In genomic region chr17:9925457-9925856, GRCh38 we compare ENCODE assay signal across 3 cellular contexts.
TF ChIP-seq lines count a peak whose summit lies in the region.

No MANE protein-coding gene starts in this region.

TF ChIP-seq in A549, 52 proteins besides CTCF, POLR2A, EP300 and RAD21:
- TF ChIP-seq NFE2L2 (conservative IDR thresholded peaks at IDR 0.05; ENCODE audit: low read length) = no peak
- TF ChIP-seq EHF (CRISPR knock-in tag; IDR thresholded peaks at IDR 0.05) = no peak
- TF ChIP-seq TFCP2L1 (CRISPR knock-in tag; IDR thresholded peaks at IDR 0.05) = no peak

TF ChIP-seq in IMR-90, 13 proteins besides CTCF, POLR2A, EP300 and RAD21:
- TF ChIP-seq RFX5 (IDR thresholded peaks at IDR 0.05; ENCODE audit: low read depth, low read length) (no peak), USF2 (IDR thresholded peaks at IDR 0.05; ENCODE audit: low read depth, low read length) (no peak), ELK1 (IDR thresholded peaks at IDR 0.05; ENCODE audit: borderline replicate concordance, low read depth, low read length) (no peak), CHD1 (IDR thresholded peaks at IDR 0.05; ENCODE audit: low read depth, low read length) (no peak), NFE2L2 (IDR thresholded peaks at IDR 0.05; ENCODE audit: low read depth, low read length) (no peak), BHLHE40 (IDR thresholded peaks at IDR 0.05; ENCODE audit: low read depth, low read length) (no peak), FOS (IDR thresholded peaks at IDR 0.05; ENCODE audit: low read depth, low read length) (no peak), CEBPB (IDR thresholded peaks at IDR 0.05; ENCODE audit: low read depth, low read length) (no peak), MAFK (IDR thresholded peaks at IDR 0.05; ENCODE audit: low read depth, low read length) (no peak), SMC3 (IDR thresholded peaks at IDR 0.05; ENCODE audit: low read depth, low read length) (no peak), MAZ (IDR thresholded peaks at IDR 0.05; ENCODE audit: borderline replicate concordance, low read depth, low read length) (no peak)

TF ChIP-seq in H1, 55 proteins besides CTCF, POLR2A, EP300 and RAD21:
- TF ChIP-seq JUND (IDR thresholded peaks at IDR 0.05; ENCODE audit: low read length) (no peak), TCF12 (IDR thresholded peaks at IDR 0.05; ENCODE audit: low read depth, low read length) (no peak), TBP (IDR thresholded peaks at IDR 0.05; ENCODE audit: low read depth, low read length) (no peak), NRF1 (IDR thresholded peaks at IDR 0.05; ENCODE audit: low read depth, low read length) (no peak), GABPA (IDR thresholded peaks at IDR 0.05; ENCODE audit: borderline replicate concordance, insufficient read depth, low read length) (no peak), ASH2L (IDR thresholded peaks at IDR 0.05; ENCODE audit: low read length) (no peak), MAX (IDR thresholded peaks at IDR 0.05) (no peak), FOSL1 (IDR thresholded peaks at IDR 0.05; ENCODE audit: insufficient read depth, low read depth, low read length) (no peak), KDM4A (IDR thresholded peaks at IDR 0.05; ENCODE audit: low read depth, low read length, severe bottlenecking) (no peak), HDAC6 (IDR thresholded peaks at IDR 0.05; ENCODE audit: low read depth, low read length) (no peak), SIN3A (conservative IDR thresholded peaks at IDR 0.05 in 1 of 2, IDR thresholded peaks at IDR 0.05 in 1 of 2; ENCODE audit: low read depth in 1 of 2, low read length in 2 of 2) (no peak), ATF3 (IDR thresholded peaks at IDR 0.05; ENCODE audit: insufficient read depth, low read depth, low read length) (no peak), BCL11A (IDR thresholded peaks at IDR 0.05; ENCODE audit: low read depth in 2 of 2, low read length in 2 of 2) (no peak), RNF2 (IDR thresholded peaks at IDR 0.05; ENCODE audit: borderline replicate concordance, low read depth, low read length, missing control alignments, poor library complexity, severe bottlenecking) (no peak)
